ENCODE assay signal across 8 cellular contexts in the genomic region with DNA sequence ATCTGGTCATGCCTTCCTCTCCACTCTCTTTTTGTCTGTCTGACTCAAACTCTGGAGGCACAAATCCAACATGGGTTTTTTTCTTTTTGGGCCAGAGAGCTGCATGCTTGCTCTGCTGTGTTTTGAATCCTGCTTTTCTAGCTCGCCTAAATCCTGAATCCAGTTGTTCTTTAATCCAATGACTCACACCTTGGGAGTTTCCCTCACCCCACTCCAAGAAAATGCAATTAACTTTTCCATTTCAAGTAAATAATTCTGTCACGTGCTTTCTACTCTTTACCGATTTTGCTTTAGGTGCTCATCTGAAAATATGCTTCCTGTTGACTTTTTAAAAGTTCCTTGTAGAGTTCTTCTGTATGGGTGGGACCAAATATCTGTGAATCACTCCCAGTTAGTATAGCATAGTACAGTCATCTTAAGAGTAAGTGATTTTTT. TPM values are rescaled to one million over a fixed set of nuclear protein-coding genes. Genes with fewer than 3 reads are reported as not detected.
DNase-seq lines count a peak whose midpoint lies in the region; ATAC-seq, FAIRE-seq and TF ChIP-seq lines count a peak whose summit lies in the region.

No MANE protein-coding gene starts in this region.

- H3K27me3 Mint-ChIP-seq in osteocyte (ENCODE audit: unreplicated experiment) = no peaks in the 10 kb centered on the region

- H3K4me2 ChIP-seq in fibroblast of lung (ENCODE audit: extremely low read depth, insufficient read depth, low read length) = peak overlapping the region; percentile 90

- no peak overlapping the region for H2AFZ ChIP-seq in fibroblast of lung (ENCODE audit: low read length)

- TF ChIP-seq CTCF in fibroblast of lung (conservative IDR thresholded peaks at IDR 0.05 in 1 of 2, IDR thresholded peaks at IDR 0.05 in 1 of 2; ENCODE audit: low read depth in 1 of 2, low read length in 2 of 2) = no peak
- TF ChIP-seq CTCF in osteocyte (IDR thresholded peaks at IDR 0.05) = no peak

- H3K4me3 ChIP-seq in fibroblast of lung (replicated peaks in 1 of 4; ENCODE audit: control extremely low read depth in 1 of 4, insufficient read depth in 1 of 4, low read depth in 3 of 4, low read length in 4 of 4) = peak overlapping the region in 2 of 4 experiments; percentile 39 to 50

- peaks cover 41% of the 10 kb centered on the region for H3K4me1 Mint-ChIP-seq in osteocyte (ENCODE audit: unreplicated experiment)

- no peak overlapping the region for H3K27ac ChIP-seq in fibroblast of lung (ENCODE audit: insufficient read depth, low read length)

- H3K79me2 ChIP-seq in fibroblast of lung (ENCODE audit: control insufficient read depth, insufficient read depth, low read length) = peaks cover 32% of the 10 kb centered on the region

- no peaks in the 10 kb centered on the region for H3K9me3 ChIP-seq in fibroblast of lung (ENCODE audit: control insufficient read depth, insufficient read depth, low read depth, low read length)

- peak; percentile 26 for DNase-seq in H54 (ENCODE audit: insufficient read length, low spot score)
- peak; percentile 69 to 94 for DNase-seq in SW 1271 (lab: John Stamatoyannopoulos, UW)
- peak; percentile 94 for DNase-seq in fibroblast of lung (ENCODE audit: low read depth in 2 of 2)
- DNase-seq in osteocyte (ENCODE audit: extremely low spot score, unreplicated experiment) = no peak
- DNase-seq in NCI-H2107 (lab: John Stamatoyannopoulos, UW) = no peak
- DNase-seq in inferior parietal cortex (ENCODE audit: extremely low spot score) = no peak

- H3K4me1 ChIP-seq in fibroblast of lung (ENCODE audit: control insufficient read depth, extremely low read depth, insufficient read depth, low read length) = peaks cover 5% of the 10 kb centered on the region

- H3K36me3 Mint-ChIP-seq in osteocyte (ENCODE audit: unreplicated experiment) = no peaks in the 10 kb centered on the region

- H3K9me3 Mint-ChIP-seq in osteocyte (ENCODE audit: unreplicated experiment) = no peaks in the 10 kb centered on the region

- no peaks in the 10 kb centered on the region for H3K27me3 ChIP-seq in fibroblast of lung (ENCODE audit: control insufficient read depth, insufficient read depth, low read length)

- H3K27ac Mint-ChIP-seq in osteocyte (ENCODE audit: unreplicated experiment) = peak overlapping the region; percentile 81

- no peak overlapping the region for H3K9ac ChIP-seq in fibroblast of lung (ENCODE audit: insufficient read depth, low read length)

- no peaks in the 10 kb centered on the region for H3K36me3 ChIP-seq in fibroblast of lung (ENCODE audit: control insufficient read depth, insufficient read depth, low read length)

- H3K4me3 Mint-ChIP-seq in osteocyte (ENCODE audit: unreplicated experiment) = peak overlapping the region; percentile 53

- no peak for TF ChIP-seq POLR2A in H54 (IDR thresholded peaks at IDR 0.05; ENCODE audit: low read depth, low read length)

- ATAC-seq in GM18907 (IDR thresholded peaks at IDR 0.05; ENCODE audit: unreplicated experiment) (no peak), GM18861 (IDR thresholded peaks at IDR 0.05; ENCODE audit: unreplicated experiment) (no peak)

- no peaks in the 10 kb centered on the region for H4K20me1 ChIP-seq in fibroblast of lung (ENCODE audit: control insufficient read depth, extremely low read depth, insufficient read depth, low read length)

- FAIRE-seq in H54 (lab: Jason Lieb, UNC) = peak; percentile 99

RNA-seq across cellular contexts. Expression of gene SLMAP, which starts 47.6 kb away (rescaled TPM):
- total RNA-seq in fibroblast of lung (43.1 and 55.5 TPM in 2 replicates), osteocyte (69.8 and 71.5 TPM in 2 replicates)
- polyA plus RNA-seq in fibroblast of lung = 31.1 and 35.3 TPM in 2 replicates
- 20.9 and 24.8 TPM in 2 replicates for polyA plus RNA-seq in fibroblast of lung (2012)
- 33.6 and 74.1 TPM in 2 replicates for polyA minus RNA-seq in fibroblast of lung (ENCODE audit: low replicate concordance)

Comparison
In these comparisons a context has a peak if more than half of its experiments do, and no peak if none do; other contexts are left out.
1. DNase-seq: peak in H54 (single experiment), SW 1271 (2 of 2) and fibroblast of lung (2 of 2); none in osteocyte (single experiment), NCI-H2107 (single experiment) and inferior parietal cortex (single experiment).